Comparison of ENCODE assay signal across 25 cellular contexts in the genomic region with DNA sequence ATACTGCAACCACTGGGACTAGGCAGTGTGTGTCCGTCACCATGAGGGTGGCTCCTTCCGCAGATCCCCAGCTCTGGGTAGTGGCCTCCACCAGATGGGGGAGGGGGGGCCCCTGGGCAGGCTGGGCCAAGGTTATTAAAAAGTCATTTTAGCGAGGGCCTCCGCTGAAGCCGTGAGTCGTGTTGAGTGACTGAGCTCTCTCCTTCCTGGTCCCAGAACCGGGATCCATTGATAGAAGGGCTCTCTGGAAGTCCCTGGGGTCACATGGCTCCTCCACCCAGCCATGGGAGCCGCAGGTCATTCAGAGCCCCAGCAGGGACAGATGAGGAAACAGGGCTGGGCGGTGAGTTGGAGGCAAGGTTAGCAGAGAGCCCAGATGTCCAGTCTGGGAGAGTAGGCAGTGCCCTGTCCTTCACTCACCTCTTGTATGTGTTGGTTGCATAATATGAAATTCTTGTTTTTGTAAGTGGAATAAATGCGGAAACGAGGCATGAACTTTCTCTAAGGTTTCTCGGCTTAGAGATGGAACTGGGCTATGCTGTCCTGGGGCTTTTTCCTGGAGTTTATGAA. TPM values are rescaled to one million over a fixed set of nuclear protein-coding genes. Genes with fewer than 3 reads are reported as not detected.
DNase-seq lines count a peak whose midpoint lies in the region; ATAC-seq and TF ChIP-seq lines count a peak whose summit lies in the region.
"Had no signal": no experiment of that assay in that cellular context is flagged by ENCODE, and none has a peak within 500 bp of the region (broad histone marks: within the 10 kb centered on the region; RNA-seq: fewer than 3 reads in every experiment).

No MANE protein-coding gene starts in this region.

- no peaks in the 10 kb centered on the region for H3K79me1 ChIP-seq in neuronal stem cell (ENCODE audit: low read depth, low read length)

- H2BK15ac ChIP-seq in neuronal stem cell (ENCODE audit: low read length) = no peak overlapping the region

- no peak for TF ChIP-seq EP300 in upper lobe of left lung (IDR thresholded peaks at IDR 0.05)

- no peak overlapping the region for H3K14ac ChIP-seq in neuronal stem cell (ENCODE audit: low read length)

- TF ChIP-seq POLR2A in adrenal gland (IDR thresholded peaks at IDR 0.05) = no peak
- no peak for TF ChIP-seq POLR2A in upper lobe of left lung (IDR thresholded peaks at IDR 0.05)

- peaks cover 11% of the 10 kb centered on the region for H3K4me1 Mint-ChIP-seq in endothelial cell (ENCODE audit: unreplicated experiment)
- H3K4me1 Mint-ChIP-seq: H9 had no signal

- H3K9me3 ChIP-seq in adrenal gland (replicated peaks in 1 of 3) (no peaks in the 10 kb centered on the region), left lung (no peaks in the 10 kb centered on the region), neuronal stem cell (replicated peaks in 1 of 2; ENCODE audit: control insufficient read depth in 2 of 2, insufficient read depth in 1 of 2, low read depth in 1 of 2, low read length in 2 of 2) (no peaks in the 10 kb centered on the region), upper lobe of left lung (no peaks in the 10 kb centered on the region)
- H3K9me3 ChIP-seq: BE2C, MG63, SJCRH30 had no signal

- H3K9me3 Mint-ChIP-seq in endothelial cell (ENCODE audit: unreplicated experiment) = no peaks in the 10 kb centered on the region
- H3K9me3 Mint-ChIP-seq: CD4-positive, alpha-beta T cell; H9; HFFc6 had no signal

- H3K27me3 Mint-ChIP-seq in endothelial cell (ENCODE audit: unreplicated experiment) = peaks cover under 1% of the 10 kb centered on the region
- H3K27me3 Mint-ChIP-seq: CD4-positive, alpha-beta T cell had no signal

- no peak overlapping the region for H4K8ac ChIP-seq in neuronal stem cell (ENCODE audit: low read depth, low read length)

- H4K91ac ChIP-seq in neuronal stem cell (ENCODE audit: low read depth, low read length, poor library complexity) = no peak overlapping the region

- H3K4ac ChIP-seq in neuronal stem cell (ENCODE audit: low read length) = no peak overlapping the region

- H2AK5ac ChIP-seq in neuronal stem cell (ENCODE audit: low read depth, low read length) = no peak overlapping the region

- intact Hi-C loops in adrenal gland (cut with DNase I) (no loop called here), left lung (cut with DNase I) (no loop called here)

- DNase-seq in adrenal gland = peak; percentile 38 to 83 (median 73)
- peak in 1 of 2 donors; percentile 61 for DNase-seq in left lung
- DNase-seq in neuronal stem cell (ENCODE audit: low spot score) = no peak
- peak in 1 of 2 donors; percentile 84 for DNase-seq in upper lobe of left lung
- no peak for DNase-seq in endothelial cell (ENCODE audit: low spot score)
- DNase-seq in NCI-H128 (lab: John Stamatoyannopoulos, UW; ENCODE audit: unreplicated experiment) = no peak
- DNase-seq in NK-92 (lab: John Stamatoyannopoulos, UW; ENCODE audit: unreplicated experiment) = no peak
- DNase-seq: BE2C; CD4-positive, alpha-beta T cell; DND-41; H9; HFFc6; MG63; NCI-H1436; NCI-H1930; NCI-H226; NCI-H524; NCI-H82; OCI-M1; SJCRH30 had no signal

- 48 to 66% (median 53%) methylated on average over 6 to 12 of the region's 12 CpGs for WGBS in adrenal gland, 4 donors
- no CpG with 5 or more reads among the region's 12 CpGs for WGBS in neuronal stem cell (ENCODE audit: extremely low coverage in 2 of 2, insufficient read length in 2 of 2, insufficient replicate concordance in 1 of 2), 2 donors
- WGBS in upper lobe of left lung, 2 donors = 69 to 81% methylated on average over 12 of the region's 12 CpGs

- no peak overlapping the region for H2BK12ac ChIP-seq in neuronal stem cell (ENCODE audit: low read length)

- no peak overlapping the region for H3K4me3 Mint-ChIP-seq in endothelial cell (ENCODE audit: unreplicated experiment)
- H3K4me3 Mint-ChIP-seq: CD4-positive, alpha-beta T cell; H9; HFFc6 had no signal

- TF ChIP-seq CTCF in adrenal gland (IDR thresholded peaks at IDR 0.05) (no peak), left lung (IDR thresholded peaks at IDR 0.05) (no peak), upper lobe of left lung (IDR thresholded peaks at IDR 0.05) (no peak), endothelial cell (IDR thresholded peaks at IDR 0.05; ENCODE audit: unreplicated experiment) (no peak)

- H3K4me1 ChIP-seq in adrenal gland (replicated peaks in 1 of 2) = peaks cover 5 to 13% of the 10 kb centered on the region in 2 donors
- peaks cover 0 to 17% of the 10 kb centered on the region in 2 donors for H3K4me1 ChIP-seq in left lung
- peaks cover 2 to 3% of the 10 kb centered on the region in 2 donors for H3K4me1 ChIP-seq in neuronal stem cell (ENCODE audit: control insufficient read depth in 2 of 2, insufficient read depth in 1 of 2, low read depth in 1 of 2, low read length in 2 of 2)
- peaks cover 0 to 11% (median 5%) of the 10 kb centered on the region in 4 donors for H3K4me1 ChIP-seq in upper lobe of left lung
- H3K4me1 ChIP-seq: BE2C, SJCRH30 had no signal

- no peak overlapping the region for H3K27ac Mint-ChIP-seq in endothelial cell (ENCODE audit: unreplicated experiment)
- H3K27ac Mint-ChIP-seq: CD4-positive, alpha-beta T cell; HFFc6 had no signal

- no peak overlapping the region for H3K18ac ChIP-seq in neuronal stem cell (ENCODE audit: low read length)

- no peak overlapping the region for H2AFZ ChIP-seq in neuronal stem cell (ENCODE audit: low read length)

- no peak overlapping the region for H3K9ac ChIP-seq in neuronal stem cell (ENCODE audit: low read depth, low read length, poor library complexity)

- peaks cover 0 to 23% of the 10 kb centered on the region in 2 donors for H3K36me3 ChIP-seq in adrenal gland (replicated peaks in 1 of 2)
- H3K36me3 ChIP-seq in left lung = peaks cover 0 to 54% of the 10 kb centered on the region in 2 donors
- peaks cover 23 to 50% of the 10 kb centered on the region in 2 donors for H3K36me3 ChIP-seq in neuronal stem cell (replicated peaks in 1 of 2; ENCODE audit: control insufficient read depth in 2 of 2, insufficient read depth in 2 of 2, low read length in 2 of 2)
- H3K36me3 ChIP-seq in upper lobe of left lung = peaks cover 4 to 42% (median 35%) of the 10 kb centered on the region in 4 donors
- H3K36me3 ChIP-seq: BE2C had no signal

- no peak overlapping the region for H3K4me3 ChIP-seq in adrenal gland
- no peak overlapping the region for H3K4me3 ChIP-seq in left lung
- H3K4me3 ChIP-seq in neuronal stem cell (ENCODE audit: low read length in 2 of 2) = no peak overlapping the region
- H3K4me3 ChIP-seq in upper lobe of left lung = no peak overlapping the region
- H3K4me3 ChIP-seq: K562, MG63, SJCRH30 had no signal

- H3K27ac ChIP-seq in adrenal gland (peak overlapping the region in 4 of 5 donors; percentile 36 to 56 (median 50)), left lung (peak overlapping the region; percentile 11 to 53), neuronal stem cell (replicated peaks; ENCODE audit: low read length) (no peak overlapping the region), upper lobe of left lung (peak overlapping the region in 3 of 4 donors; percentile 40 to 53 (median 44))
- H3K27ac ChIP-seq: SJCRH30 had no signal

- H3K27me3 ChIP-seq in adrenal gland = no peaks in the 10 kb centered on the region
- no peaks in the 10 kb centered on the region for H3K27me3 ChIP-seq in left lung
- H3K27me3 ChIP-seq in neuronal stem cell (ENCODE audit: control insufficient read depth in 3 of 3, insufficient read depth in 3 of 3, low read depth in 1 of 3, low read length in 3 of 3) = no peaks in the 10 kb centered on the region
- no peaks in the 10 kb centered on the region for H3K27me3 ChIP-seq in upper lobe of left lung
- H3K27me3 ChIP-seq: BE2C, MG63, SJCRH30 had no signal

- peak; percentile 89 for ATAC-seq in left lung
- ATAC-seq in upper lobe of left lung (ENCODE audit: low FRiP score in 2 of 2) = peak; percentile 45 to 90
- ATAC-seq: HepG2 had no signal

- peak overlapping the region; percentile 17 for H3K23ac ChIP-seq in neuronal stem cell (ENCODE audit: low read depth, low read length, poor library complexity)

- no peak overlapping the region for H3K4me2 ChIP-seq in neuronal stem cell (ENCODE audit: insufficient read depth, low read length, poor library complexity, severe bottlenecking)

- H2BK5ac ChIP-seq in neuronal stem cell (ENCODE audit: low read length) = no peak overlapping the region

- H2BK120ac ChIP-seq in neuronal stem cell (ENCODE audit: low read depth, low read length) = no peak overlapping the region

- peaks cover 14% of the 10 kb centered on the region for H3K36me3 Mint-ChIP-seq in endothelial cell (ENCODE audit: low read depth, unreplicated experiment)

RNA-seq across cellular contexts. Expression of a gene that starts 12.9 kb away (rescaled TPM):
- 10 to 100 TPM; 15.1 to 60.7 (median 26.6) TPM for total RNA-seq in adrenal gland
- 10 to 100 TPM in 2 of 3 donors, 1 to 10 TPM in 1; 5.0 to 71.1 (median 43.7) TPM for polyA plus RNA-seq in adrenal gland
- total RNA-seq in left lung = 10 to 100 TPM; 26.8 to 42.3 TPM
- 57.1 TPM for polyA plus RNA-seq in neuronal stem cell (2013, experiment 1 of 2)
- 54.7 TPM for polyA plus RNA-seq in neuronal stem cell (2013, experiment 2 of 2)
- 10 to 100 TPM; 39.6 to 87.1 (median 50.1) TPM for total RNA-seq in upper lobe of left lung
- total RNA-seq in endothelial cell (ENCODE audit: unreplicated experiment) = 49.9 TPM

RNA-seq across cellular contexts. Expression of a gene that starts 30.9 kb away (rescaled TPM):
- total RNA-seq in adrenal gland = under 1 TPM; 0.28 to 0.61 (median 0.44) TPM
- under 1 TPM in 2 of 3 donors, not detected in 1; 0.40 to 0.54 TPM for polyA plus RNA-seq in adrenal gland
- 1 to 10 TPM in 1 of 2 donors, under 1 TPM in 1; 0.99 to 2.8 TPM for total RNA-seq in left lung
- 0.01 TPM for polyA plus RNA-seq in neuronal stem cell (2013, experiment 1 of 2)
- polyA plus RNA-seq in neuronal stem cell (2013, experiment 2 of 2) = 0.01 TPM
- 1 to 10 TPM in 4 of 6 donors, under 1 TPM in 2; 0.22 to 3.3 (median 1.2) TPM for total RNA-seq in upper lobe of left lung
- 1.9 TPM for total RNA-seq in endothelial cell (ENCODE audit: unreplicated experiment)
- total RNA-seq: A673, HepG2, HT-29, LHCN-M2 had no signal
- polyA plus RNA-seq: HepG2 had no signal

RNA-seq across cellular contexts. Expression of a gene that starts 52.0 kb away (rescaled TPM):
- 100 to 1,000 TPM in 1 of 8 donors, 10 to 100 TPM in 7; 43.7 to 103 (median 63.8) TPM for total RNA-seq in adrenal gland
- 10 to 100 TPM; 26.6 to 70.5 (median 27.0) TPM for polyA plus RNA-seq in adrenal gland
- 10 to 100 TPM; 75.4 to 82.0 TPM for total RNA-seq in left lung
- polyA plus RNA-seq in neuronal stem cell (2013, experiment 1 of 2) = 35.1 TPM
- 33.9 TPM for polyA plus RNA-seq in neuronal stem cell (2013, experiment 2 of 2)
- total RNA-seq in upper lobe of left lung = 10 to 100 TPM; 40.9 to 80.6 (median 71.0) TPM
- 59.4 TPM for total RNA-seq in endothelial cell (ENCODE audit: unreplicated experiment)

Comparison
In these comparisons a context has a peak if more than half of its experiments do, and no peak if none do; other contexts are left out.
1. DNase-seq: peak in adrenal gland (7 of 7); none in neuronal stem cell (single experiment), endothelial cell (single experiment), NCI-H128 (single experiment) and NK-92 (single experiment).